ENCODE assay signal across 20 cellular contexts in the genomic region with DNA sequence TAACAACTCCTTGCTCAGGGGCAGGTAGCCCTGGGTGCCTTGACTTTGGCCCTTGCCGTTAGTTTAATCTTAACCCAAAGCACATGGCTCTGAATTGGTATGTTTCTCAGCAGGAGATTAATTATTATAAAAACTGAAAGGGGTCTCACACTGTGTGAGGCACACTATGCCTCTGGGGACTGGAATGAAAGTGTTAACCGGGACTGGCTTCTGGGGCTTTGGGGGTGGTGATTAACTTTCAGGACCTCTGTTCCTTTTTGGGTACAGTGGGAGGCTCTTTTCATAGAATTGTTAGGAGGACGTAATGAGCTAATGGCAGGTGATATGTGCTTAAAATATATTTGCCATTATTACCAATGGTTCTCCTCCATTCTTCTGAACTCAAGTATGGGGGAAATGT. TPM values are rescaled to one million over a fixed set of nuclear protein-coding genes. Genes with fewer than 3 reads are reported as not detected.
"Had no signal": no experiment of that assay in that cellular context is flagged by ENCODE, and none has a peak within 500 bp of the region (broad histone marks: within the 10 kb centered on the region; RNA-seq: fewer than 3 reads in every experiment).

No MANE protein-coding gene starts in this region.

- H3K36me3 ChIP-seq: gastroesophageal sphincter, prostate gland, transverse colon had no signal

- H3K27me3 ChIP-seq: gastroesophageal sphincter had no signal

- H3K4me3 ChIP-seq: mucosa of descending colon, prostate gland, transverse colon had no signal

- DNase-seq: activated CD4-positive, alpha-beta memory T cell treated with anti-CD3 and anti-CD28 coated beads, Interleukin-2, amount 10 ng/mL, durations not matched to agents 7 days and 5 days; activated CD4-positive, alpha-beta T cell treated with anti-CD3 and anti-CD28 coated beads for 36 hours; activated gamma-delta T cell treated with Interleukin-2 at 50 U/mL for 16 hours; activated naive CD8-positive, alpha-beta T cell treated with anti-CD3 and anti-CD28 coated beads for 36 hours; activated T-cell treated with anti-CD3 and anti-CD28 coated beads, Interleukin-2, amount 50 U/mL, for 72 hours; aorta; effector CD4-positive, alpha-beta T cell; hippocampal formation; left colon; mucosa of descending colon; naive thymus-derived CD8-positive, alpha-beta T cell; occipital lobe; stimulated activated CD4-positive, alpha-beta T cell treated with anti-CD3 and anti-CD28 coated beads, Interleukin-15, amount 100 ng/mL, for 24 hours; stimulated activated CD4-positive, alpha-beta T cell treated with anti-CD3 and anti-CD28 coated beads, Interleukin-4, amount 100 ng/mL, for 24 hours; stimulated activated naive CD8-positive, alpha-beta T cell treated with anti-CD3 and anti-CD28 coated beads, Interleukin-15, amount 100 ng/mL, for 72 hours; T-cell; T1000; transverse colon had no signal

- ATAC-seq: activated CD4-positive, alpha-beta T cell treated with anti-CD3 and anti-CD28 coated beads for 36 hours; activated T-cell treated with anti-CD3 and anti-CD28 coated beads, Interleukin-2, amount 50 U/mL, for 72 hours; gastroesophageal sphincter; left colon; mucosa of descending colon; naive thymus-derived CD8-positive, alpha-beta T cell; stimulated activated naive CD8-positive, alpha-beta T cell treated with anti-CD3 and anti-CD28 coated beads, Interleukin-15, amount 100 ng/mL, for 72 hours; T-cell had no signal

- H3K9me3 ChIP-seq: gastroesophageal sphincter, mucosa of descending colon, prostate gland, transverse colon had no signal

RNA-seq across cellular contexts. Expression of a gene that starts 5.1 kb away (rescaled TPM):
- polyA plus RNA-seq: naive thymus-derived CD8-positive, alpha-beta T cell had no signal
